In genomic region chr5:31481531-31481930, GRCh38 we compare ENCODE assay signal across 24 cellular contexts. TPM values are rescaled to one million over a fixed set of nuclear protein-coding genes. Genes with fewer than 3 reads are reported as not detected.
DNase-seq lines count a peak whose midpoint lies in the region; ATAC-seq and TF ChIP-seq lines count a peak whose summit lies in the region.
"Had no signal": no experiment of that assay in that cellular context is flagged by ENCODE, and none has a peak within 500 bp of the region (broad histone marks: within the 10 kb centered on the region; RNA-seq: fewer than 3 reads in every experiment).

No MANE protein-coding gene starts in this region.

- 60% methylated on average over 1 of the region's 2 CpGs; no CpG with 5 or more reads in 1 of the 2 experiments for WGBS in IMR-90 (ENCODE audit: extremely low coverage in 2 of 2, insufficient read length in 1 of 2), 2 experiments
- WGBS in endodermal cell (ENCODE audit: insufficient coverage in 1 of 2, insufficient read length in 1 of 2), 2 experiments, result 96 to 100% methylated on average over 1 to 2 of the region's 2 CpGs

- peaks cover 12% of the 10 kb centered on the region for H3K9me1 ChIP-seq in IMR-90 (ENCODE audit: insufficient read depth, low read length)

- POLR2A ChIA-PET in IMR-90 (lab: Charles Lee; ENCODE audit: unreplicated experiment), result interaction anchor here (0.6 kb wide), 1 partner anchor 117 kb away, joined by 3 read pairs; no protein-coding TSS in a partner anchor

- no peak for TF ChIP-seq CTCF in IMR-90 (conservative IDR thresholded peaks at IDR 0.05; ENCODE audit: low read depth, low read length)
- TF ChIP-seq CTCF in endodermal cell (conservative IDR thresholded peaks at IDR 0.05), result no peak
- TF ChIP-seq CTCF in osteocyte (IDR thresholded peaks at IDR 0.05), result no peak

- H3K27me3 Mint-ChIP-seq in endodermal cell (ENCODE audit: insufficient read depth) (no peaks in the 10 kb centered on the region), osteocyte (ENCODE audit: unreplicated experiment) (no peaks in the 10 kb centered on the region)
- H3K27me3 Mint-ChIP-seq: CD8-positive, alpha-beta memory T cell had no signal

- H3K36me3 ChIP-seq in IMR-90 (ENCODE audit: control insufficient read depth, insufficient read depth, low read length), result peaks cover 11% of the 10 kb centered on the region
- H3K36me3 ChIP-seq in endodermal cell (ENCODE audit: control insufficient read depth, insufficient read depth, low read length), result peaks cover 78% of the 10 kb centered on the region

- H3K27ac Mint-ChIP-seq in endodermal cell (peak overlapping the region; percentile 5), osteocyte (ENCODE audit: unreplicated experiment) (peak overlapping the region; percentile 35)

- peak overlapping the region; percentile 93; the same call in 2 of the 3 replicates for H2BK15ac ChIP-seq in IMR-90 (ENCODE audit: low read depth, low read length)

- H2AFZ ChIP-seq in IMR-90 (replicated peaks; ENCODE audit: low read length, poor library complexity), result peak overlapping the region; percentile 78

- dilution Hi-C loops in IMR-90 (cut with HindIII; ENCODE audit: low sequenced_read_pairs, unreplicated experiment), result no loop called here

- H3K18ac ChIP-seq in IMR-90 (ENCODE audit: low read depth, low read length), result peak overlapping the region; percentile 95

- H3K4ac ChIP-seq in IMR-90 (ENCODE audit: low read depth, low read length), result peak overlapping the region; percentile 99

- peak overlapping the region; percentile 97 for H2AK5ac ChIP-seq in IMR-90 (ENCODE audit: low read depth, low read length)

- H3K27ac ChIP-seq in IMR-90 (ENCODE audit: insufficient read depth, low read length), result peak overlapping the region; percentile 100
- H3K27ac ChIP-seq in endodermal cell (ENCODE audit: low read depth, low read length), result no peak overlapping the region
- H3K27ac ChIP-seq: A549; BLaER1 treated with 17β-estradiol and CSF1 and Interleukin-3, amounts not matched to agents 10 nM and 100 nM; HL-60 had no signal

- H3K36me3 Mint-ChIP-seq in endodermal cell (ENCODE audit: low read depth), result peaks cover 42% of the 10 kb centered on the region
- H3K36me3 Mint-ChIP-seq in osteocyte (ENCODE audit: unreplicated experiment), result peaks cover 33% of the 10 kb centered on the region

- H2BK20ac ChIP-seq in IMR-90 (ENCODE audit: low read depth, low read length), result peak overlapping the region; percentile 96

- peak overlapping the region; percentile 88 to 91 for H4K8ac ChIP-seq in IMR-90 (ENCODE audit: low read depth in 2 of 2, low read length in 2 of 2)

- in situ Hi-C loops in IMR-90 (cut with MboI; ENCODE audit: low sequenced_read_pairs), result loop anchor here (25.0 kb wide), 3 partner anchors 694 to 1444 kb away; no protein-coding TSS in a partner anchor

- TF ChIP-seq RAD21 in IMR-90 (IDR thresholded peaks at IDR 0.05; ENCODE audit: low read length), result no peak

- no TSS peak for BruUV-seq in IMR-90 (replicated peaks; lab: Mats Ljungman, UMichigan)

- H3K4me3 Mint-ChIP-seq in endodermal cell (no peak overlapping the region), osteocyte (ENCODE audit: unreplicated experiment) (no peak overlapping the region)
- H3K4me3 Mint-ChIP-seq: CD8-positive, alpha-beta memory T cell had no signal

- peak overlapping the region; percentile 87 for H2AK9ac ChIP-seq in IMR-90 (replicated peaks; ENCODE audit: low read depth, low read length, poor library complexity)

- peak overlapping the region; percentile 77 for H3K4me2 ChIP-seq in IMR-90 (ENCODE audit: low read depth, low read length)
- H3K4me2 ChIP-seq: A549; BLaER1 treated with 17β-estradiol and CSF1 and Interleukin-3, amounts not matched to agents 10 nM and 100 nM had no signal

- intact Hi-C loops in IMR-90 (cut with micrococcal nuclease), result loop anchor here (2.0 to 5.0 kb wide), 2 partner anchors 39 to 1079 kb away; no protein-coding TSS in a partner anchor

- peak overlapping the region; percentile 97 for H3K14ac ChIP-seq in IMR-90 (replicated peaks; ENCODE audit: low read depth, low read length)

- H4K5ac ChIP-seq in IMR-90 (ENCODE audit: low read depth, low read length), result peak overlapping the region; percentile 94

- H3K23ac ChIP-seq in IMR-90 (ENCODE audit: low read depth, low read length), result peak overlapping the region; percentile 98

- ATAC-seq in IMR-90 (ENCODE audit: low read depth) (peak; percentile 81), GM18870 (IDR thresholded peaks at IDR 0.05; ENCODE audit: unreplicated experiment) (no peak)
- ATAC-seq: A549, HepG2, Panc1 had no signal

- H2BK5ac ChIP-seq in IMR-90 (ENCODE audit: low read depth, low read length, poor library complexity, severe bottlenecking), result peak overlapping the region; percentile 100

- no peaks in the 10 kb centered on the region for H3K9me3 Mint-ChIP-seq in endodermal cell
- H3K9me3 Mint-ChIP-seq in osteocyte (ENCODE audit: unreplicated experiment), result no peaks in the 10 kb centered on the region
- H3K9me3 Mint-ChIP-seq: CD8-positive, alpha-beta memory T cell had no signal

- DNase-seq in EH (ENCODE audit: low read depth) (peak; percentile 55), IMR-90 (peak; percentile 55), endodermal cell (no peak), osteocyte (ENCODE audit: extremely low spot score, unreplicated experiment) (no peak), SW480 (ENCODE audit: low spot score) (no peak), NCI-H748 treated with DMSO at 0.1 percent for 48 hours (lab: John Stamatoyannopoulos, UW) (no peak)
- DNase-seq: Calu3; CD8-positive, alpha-beta memory T cell; DMS153; GDM1; KBM-7; NCI-H1092 treated with DMSO at 0.1 percent for 48 hours; NCI-H1436 treated with DMSO at 0.1 percent for 48 hours; NCI-H2029; NCI-H2227 treated with DMSO at 0.1 percent for 48 hours; NCI-H510A; NCI-H774; T-helper 1 cell had no signal

- H4K20me1 ChIP-seq in IMR-90 (ENCODE audit: insufficient read depth, low read length), result no peaks in the 10 kb centered on the region
- H4K20me1 ChIP-seq: BLaER1 treated with 17β-estradiol and CSF1 and Interleukin-3, amounts not matched to agents 10 nM and 100 nM had no signal

- H3K9me3 ChIP-seq in IMR-90 (ENCODE audit: control insufficient read depth, insufficient read depth, low read length) (no peaks in the 10 kb centered on the region), endodermal cell (ENCODE audit: control insufficient read depth, low read length) (no peaks in the 10 kb centered on the region)
- H3K9me3 ChIP-seq: A549; BLaER1 treated with 17β-estradiol and CSF1 and Interleukin-3, amounts not matched to agents 10 nM and 100 nM had no signal

- H3K56ac ChIP-seq in IMR-90 (ENCODE audit: extremely low read depth, insufficient read depth, low read length), result peak overlapping the region; percentile 92; the same call in 1 of the 2 replicates

- peak overlapping the region; percentile 99 for H2BK120ac ChIP-seq in IMR-90 (ENCODE audit: low read depth, low read length)

- H3K27me3 ChIP-seq in IMR-90 (ENCODE audit: control insufficient read depth, insufficient read depth, low read length) (no peaks in the 10 kb centered on the region), endodermal cell (ENCODE audit: control insufficient read depth, insufficient read depth, low read length, poor library complexity, severe bottlenecking) (no peaks in the 10 kb centered on the region)
- H3K27me3 ChIP-seq: BLaER1 treated with 17β-estradiol and CSF1 and Interleukin-3, amounts not matched to agents 10 nM and 100 nM had no signal

- CTCF ChIA-PET in IMR-90 (lab: Yijun Ruan, JAX), result no interaction called here

- no peak for TF ChIP-seq POLR2A in IMR-90 (IDR thresholded peaks at IDR 0.05; ENCODE audit: low read depth, low read length)

- H3K4me3 ChIP-seq in IMR-90 (ENCODE audit: insufficient read depth, low read depth, low read length), result no peak overlapping the region
- no peak overlapping the region for H3K4me3 ChIP-seq in endodermal cell (ENCODE audit: low read length)
- H3K4me3 ChIP-seq: A549; BLaER1 treated with 17β-estradiol and CSF1 and Interleukin-3, amounts not matched to agents 10 nM and 100 nM had no signal

- H3K4me1 Mint-ChIP-seq in endodermal cell (no peaks in the 10 kb centered on the region), osteocyte (ENCODE audit: unreplicated experiment) (peaks cover 11% of the 10 kb centered on the region)

- peak overlapping the region; percentile 99 for H4K91ac ChIP-seq in IMR-90 (ENCODE audit: insufficient read depth, low read depth, low read length)

- H3K4me1 ChIP-seq in IMR-90 (ENCODE audit: control insufficient read depth, insufficient read depth, low read length) (peaks cover 25% of the 10 kb centered on the region), endodermal cell (ENCODE audit: control insufficient read depth, insufficient read depth, low read length) (no peaks in the 10 kb centered on the region)
- H3K4me1 ChIP-seq: A549 had no signal

- peaks cover 0 to 36% of the 10 kb centered on the region in 2 experiments; a peak in 2 of 4 replicates for H3K79me1 ChIP-seq in IMR-90 (ENCODE audit: low read depth in 1 of 2, low read length in 2 of 2)

- peak overlapping the region; percentile 92 for H3K9ac ChIP-seq in IMR-90 (ENCODE audit: low read depth, low read length)
- no peak overlapping the region for H3K9ac ChIP-seq in endodermal cell (ENCODE audit: extremely low read depth, low read length, poor library complexity, severe bottlenecking)
- H3K9ac ChIP-seq: BLaER1 treated with 17β-estradiol and CSF1 and Interleukin-3, amounts not matched to agents 10 nM and 100 nM had no signal

TF ChIP-seq in IMR-90, 13 proteins besides CTCF, POLR2A, EP300 and RAD21 (continues in another document):
- TF ChIP-seq RCOR1 (IDR thresholded peaks at IDR 0.05; ENCODE audit: insufficient replicate concordance, low read length) (no peak), SMC3 (IDR thresholded peaks at IDR 0.05; ENCODE audit: low read depth, low read length) (no peak), RFX5 (IDR thresholded peaks at IDR 0.05; ENCODE audit: low read depth, low read length) (no peak), MXI1 (IDR thresholded peaks at IDR 0.05; ENCODE audit: borderline replicate concordance, low read depth, low read length) (no peak), NFE2L2 (IDR thresholded peaks at IDR 0.05; ENCODE audit: low read depth, low read length) (no peak), CEBPB (IDR thresholded peaks at IDR 0.05; ENCODE audit: low read depth, low read length) (no peak)

RNA-seq across cellular contexts. Expression of gene DROSHA, which starts 50.4 kb away (rescaled TPM):
- 36.4 and 41.4 TPM in 2 replicates for total RNA-seq in IMR-90 (2012; rRNA removed)
- polyA plus RNA-seq in IMR-90 (2012; rRNA removed), result 36.5 and 39.6 TPM in 2 replicates
- polyA plus RNA-seq in IMR-90 (2012; cell fraction: cytosol; rRNA removed), result 6.8 and 22.8 TPM in 2 replicates
- 24.8 and 75.9 TPM in 2 replicates for polyA plus RNA-seq in IMR-90 (2012; cell fraction: nucleus; rRNA removed; ENCODE audit: low replicate concordance)
- total RNA-seq in endodermal cell, result 100 to 1,000 TPM; 116 to 132 TPM
- 65.9 TPM for polyA plus RNA-seq in endodermal cell (2013, experiment 1 of 2)
- 65.4 TPM for polyA plus RNA-seq in endodermal cell (2013, experiment 2 of 2)
- 70.9 and 71.5 TPM in 2 replicates for total RNA-seq in osteocyte

RNA-seq across cellular contexts. Expression of gene C5orf22, which starts 50.6 kb away (rescaled TPM):
- 19.9 and 23.3 TPM in 2 replicates for total RNA-seq in IMR-90 (2012; rRNA removed)
- polyA plus RNA-seq in IMR-90 (2012; rRNA removed), result 8.6 and 11.2 TPM in 2 replicates
- 2.2 and 2.6 TPM in 2 replicates for polyA plus RNA-seq in IMR-90 (2012; cell fraction: cytosol; rRNA removed)
- 2.3 and 7.9 TPM in 2 replicates for polyA plus RNA-seq in IMR-90 (2012; cell fraction: nucleus; rRNA removed; ENCODE audit: low replicate concordance)
- total RNA-seq in endodermal cell, result 10 to 100 TPM; 44.2 to 52.7 TPM
- polyA plus RNA-seq in endodermal cell (2013, experiment 1 of 2), result 33.8 TPM
- 30.0 TPM for polyA plus RNA-seq in endodermal cell (2013, experiment 2 of 2)
- total RNA-seq in osteocyte, result 24.1 and 27.9 TPM in 2 replicates

Comparison
In these comparisons a context has a peak if more than half of its experiments do, and no peak if none do; other contexts are left out.
1. DNase-seq: peak in EH (single experiment) and IMR-90 (single experiment); none in endodermal cell (single experiment), osteocyte (single experiment), SW480 (single experiment) and NCI-H748 treated with DMSO at 0.1 percent for 48 hours (single experiment).